13 cellular contexts compared by ENCODE assay signal in genomic region chr16:11198817-11199216, GRCh38. TPM values are rescaled to one million over a fixed set of nuclear protein-coding genes. Genes with fewer than 3 reads are reported as not detected.
DNase-seq lines count a peak whose midpoint lies in the region; ATAC-seq, FAIRE-seq and TF ChIP-seq lines count a peak whose summit lies in the region.
"Had no signal": no experiment of that assay in that cellular context is flagged by ENCODE, and none has a peak within 500 bp of the region (broad histone marks: within the 10 kb centered on the region; RNA-seq: fewer than 3 reads in every experiment).

No MANE protein-coding gene starts in this region.

- peaks cover 17% of the 10 kb centered on the region for H3K4me1 Mint-ChIP-seq in T-helper 17 cell

- intact Hi-C loops in left lung (cut with DNase I), result no loop called here

- H3K4me1 ChIP-seq in left lung, result peaks cover 0 to 44% of the 10 kb centered on the region in 2 donors

- no peak overlapping the region for H3K4me3 Mint-ChIP-seq in T-helper 17 cell

- no peaks in the 10 kb centered on the region for H3K36me3 Mint-ChIP-seq in T-helper 17 cell (ENCODE audit: low read depth)

- ATAC-seq in T-helper 17 cell (no peak), left lung (peak; percentile 75)

- FAIRE-seq in HTR-8/SVneo (lab: Jason Lieb, UNC), result no peak
- FAIRE-seq: colon had no signal

- no peaks in the 10 kb centered on the region for H3K27me3 ChIP-seq in left lung

- DNase-seq in Caki2 (ENCODE audit: low read depth) (peak; percentile 35), HuH-7 (ENCODE audit: low spot score) (peak; percentile 42), T-helper 17 cell (no peak), left lung (no peak), NCI-H2081 (lab: John Stamatoyannopoulos, UW) (no peak), dedifferentiated amniotic fluid mesenchymal stem cell (ENCODE audit: extremely low spot score) (no peak), HTR-8/SVneo (ENCODE audit: insufficient read length, low spot score) (no peak), T1000 (lab: John Stamatoyannopoulos, UW) (no peak)
- DNase-seq: activated gamma-delta T cell; NCI-H1436; stimulated activated CD4-positive, alpha-beta T cell treated with anti-CD3 and anti-CD28 coated beads, Interleukin-15, amount 100 ng/mL, for 24 hours had no signal

- H3K27ac ChIP-seq in left lung, result no peak overlapping the region
- H3K27ac ChIP-seq: HL-60 had no signal

- in situ Hi-C loops in Caki2 (cut with HindIII; ENCODE audit: low pct_unique_long_range_greater_than_20kb, low sequenced_read_pairs), result no loop called here

- TF ChIP-seq CTCF in left lung (IDR thresholded peaks at IDR 0.05), result no peak

- no peaks in the 10 kb centered on the region for H3K36me3 ChIP-seq in left lung

- H3K9me3 ChIP-seq in T-helper 17 cell (ENCODE audit: control insufficient read depth, low read length, poor library complexity, severe bottlenecking) (no peaks in the 10 kb centered on the region), left lung (no peaks in the 10 kb centered on the region)

- H3K4me3 ChIP-seq in left lung, result no peak overlapping the region

- H3K27me3 Mint-ChIP-seq in T-helper 17 cell, result peaks cover 10% of the 10 kb centered on the region

- H3K27ac Mint-ChIP-seq in T-helper 17 cell, result peak overlapping the region; percentile 9

RNA-seq across cellular contexts. Expression of gene SOCS1, which starts 57.2 kb away (rescaled TPM):
- total RNA-seq in Caki2 (2014; rRNA removed; shearing (Covaris generic); ENCODE audit: low replicate concordance), result 2.8 and 12.7 TPM in 2 replicates
- 10 to 100 TPM; 42.1 to 49.5 TPM for total RNA-seq in T-helper 17 cell
- total RNA-seq in left lung, result 10 to 100 TPM; 11.8 to 21.4 TPM

Comparison
In these comparisons a context has a peak if more than half of its experiments do, and no peak if none do; other contexts are left out.
1. DNase-seq: peak in Caki2 (single experiment) and HuH-7 (single experiment); none in T-helper 17 cell (0 of 3), left lung (0 of 2), NCI-H2081 (0 of 2), dedifferentiated amniotic fluid mesenchymal stem cell (single experiment), HTR-8/SVneo (single experiment) and T1000 (single experiment).